In the genomic region with DNA sequence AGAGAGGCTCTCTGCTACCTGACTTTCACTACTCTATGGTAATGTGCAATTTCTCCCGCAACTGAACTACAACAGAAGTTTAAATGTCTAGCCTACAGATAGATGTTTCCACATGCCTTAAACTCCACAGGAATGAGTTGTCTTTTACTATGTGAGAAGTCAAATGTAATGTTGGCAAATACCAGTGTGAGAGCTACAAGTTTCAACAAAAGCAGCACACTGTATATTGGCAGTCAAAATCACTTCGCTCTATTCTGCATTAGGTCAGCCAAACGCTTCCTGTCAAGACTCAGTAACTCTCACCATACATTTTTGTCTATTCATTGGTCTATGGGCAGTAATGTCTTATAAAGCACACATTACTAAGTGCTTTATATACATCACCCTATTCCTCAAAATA, we compare ENCODE assay signal across 18 cellular contexts. TPM values are rescaled to one million over a fixed set of nuclear protein-coding genes. Genes with fewer than 3 reads are reported as not detected.
DNase-seq lines count a peak whose midpoint lies in the region; ATAC-seq, FAIRE-seq and TF ChIP-seq lines count a peak whose summit lies in the region.
"Had no signal": no experiment of that assay in that cellular context is flagged by ENCODE, and none has a peak within 500 bp of the region (broad histone marks: within the 10 kb centered on the region; RNA-seq: fewer than 3 reads in every experiment).

No MANE protein-coding gene starts in this region.

- peak overlapping the region; percentile 21 to 74 for H3K27ac Mint-ChIP-seq in effector memory CD8-positive, alpha-beta T cell

- intact Hi-C loops in colonic mucosa (cut with DNase I) = no loop called here
- intact Hi-C loops in left colon (cut with DNase I, micrococcal nuclease) = no loop called here

- peak; percentile 58 for DNase-seq in AG10803 (ENCODE audit: low read depth)
- DNase-seq in RWPE1 (ENCODE audit: low spot score) = peak; percentile 63
- no peak for DNase-seq in effector memory CD8-positive, alpha-beta T cell
- no peak for DNase-seq in keratinocyte (ENCODE audit: low read depth, low spot score)
- DNase-seq in NCI-H526 (lab: John Stamatoyannopoulos, UW) = no peak
- DNase-seq in SW 1271 (lab: John Stamatoyannopoulos, UW) = no peak
- no peak for DNase-seq in colonic mucosa
- no peak for DNase-seq in left colon
- DNase-seq: ACHN; activated effector memory CD4-positive, alpha-beta T cell treated with Interleukin-2 at 50 U/mL for 16 hours; GF-D8; NCI-H1694 treated with DMSO at 0.1 percent for 48 hours; psoas muscle; SJCRH30; stimulated activated CD4-positive, alpha-beta T cell treated with anti-CD3 and anti-CD28 coated beads, Interleukin-12 subunit alpha, Interleukin-12 subunit beta, amount 100 ng/mL, for 4 hours; stimulated activated naive CD4-positive, alpha-beta T cell; T1000 had no signal

- no peak for ATAC-seq in effector memory CD8-positive, alpha-beta T cell (replicated peaks)
- no peak for ATAC-seq in left colon
- ATAC-seq: natural killer cell treated with Interleukin-12 subunit alpha and Interleukin-12 subunit beta and Interleukin-15 and Interleukin-18, amount 100 ng/mL, for 72 hours; psoas muscle had no signal

- H3K4me3 Mint-ChIP-seq in effector memory CD8-positive, alpha-beta T cell = no peak overlapping the region
- H3K4me3 Mint-ChIP-seq: natural killer cell treated with Interleukin-12 subunit alpha and Interleukin-12 subunit beta and Interleukin-15 and Interleukin-18, amount 100 ng/mL, for 72 hours had no signal

- H3K27ac ChIP-seq in RWPE1 = no peak overlapping the region
- peak overlapping the region; percentile 82 for H3K27ac ChIP-seq in keratinocyte (ENCODE audit: control insufficient read depth, insufficient read depth, low read length)
- H3K27ac ChIP-seq in colonic mucosa = no peak overlapping the region
- H3K27ac ChIP-seq: psoas muscle, SJCRH30 had no signal

- peak; percentile 88 for FAIRE-seq in keratinocyte (lab: Jason Lieb, UNC)

- CTCF ChIA-PET in RWPE1 (lab: Yijun Ruan, JAX) = no interaction called here

- H3K36me3 ChIP-seq in keratinocyte (ENCODE audit: control insufficient read depth in 2 of 2, extremely low read depth in 1 of 2, insufficient read depth in 2 of 2, low read length in 2 of 2) = peaks cover 0 to 2% of the 10 kb centered on the region in 2 experiments
- H3K36me3 ChIP-seq in colonic mucosa = no peaks in the 10 kb centered on the region
- H3K36me3 ChIP-seq: SJCRH30 had no signal

- no peaks in the 10 kb centered on the region for H4K20me1 ChIP-seq in keratinocyte (ENCODE audit: control insufficient read depth, extremely low read depth, insufficient read depth, low read length)

- H3K4me1 ChIP-seq in keratinocyte (ENCODE audit: control insufficient read depth, extremely low read depth, insufficient read depth, low read length) (peaks cover 86% of the 10 kb centered on the region), colonic mucosa (peaks cover 3% of the 10 kb centered on the region)

- H3K27me3 ChIP-seq in keratinocyte (ENCODE audit: control insufficient read depth, extremely low read depth, insufficient read depth, low read length) (no peaks in the 10 kb centered on the region), colonic mucosa (no peaks in the 10 kb centered on the region)
- H3K27me3 ChIP-seq: SJCRH30 had no signal

- no peak for TF ChIP-seq CTCF in AG10803 (conservative IDR thresholded peaks at IDR 0.05; ENCODE audit: low read length)
- TF ChIP-seq CTCF in RWPE1 (conservative IDR thresholded peaks at IDR 0.05; ENCODE audit: low read depth) = no peak
- TF ChIP-seq CTCF in keratinocyte (optimal IDR thresholded peaks at IDR 0.05 in 1 of 3, IDR thresholded peaks at IDR 0.05 in 1 of 3, conservative IDR thresholded peaks at IDR 0.05 in 1 of 3; ENCODE audit: extremely low read depth in 1 of 3, insufficient read depth in 2 of 3, low read length in 3 of 3) = no peak
- no peak for TF ChIP-seq CTCF in colonic mucosa (IDR thresholded peaks at IDR 0.05)

- peaks cover 11 to 25% of the 10 kb centered on the region in 2 donors for H3K4me1 Mint-ChIP-seq in effector memory CD8-positive, alpha-beta T cell (ENCODE audit: low read depth in 2 of 2)

- H3K9ac ChIP-seq in keratinocyte (ENCODE audit: control insufficient read depth, extremely low read depth, insufficient read depth, low read length) (peak overlapping the region; percentile 41), colonic mucosa (ENCODE audit: low read depth in 2 of 2, low read length in 2 of 2) (no peak overlapping the region)

- POLR2A ChIA-PET in RWPE1 (lab: Yijun Ruan, JAX; ENCODE audit: low non-redundant PET) = interaction anchor here (0.9 kb wide), 1 partner anchor 41 kb away, joined by 3 read pairs; no protein-coding TSS in a partner anchor

- dilution Hi-C loops in keratinocyte (cut with MboI; ENCODE audit: extremely low pct_ligation_motif_present, low sequenced_read_pairs) = no loop called here

- H3K36me3 Mint-ChIP-seq in effector memory CD8-positive, alpha-beta T cell (ENCODE audit: insufficient read depth) = peaks cover 8% of the 10 kb centered on the region
- H3K36me3 Mint-ChIP-seq: natural killer cell treated with Interleukin-12 subunit alpha and Interleukin-12 subunit beta and Interleukin-15 and Interleukin-18, amount 100 ng/mL, for 72 hours had no signal

- H3K9me3 ChIP-seq in keratinocyte (ENCODE audit: control insufficient read depth, low read depth, low read length) (no peaks in the 10 kb centered on the region), colonic mucosa (no peaks in the 10 kb centered on the region)
- H3K9me3 ChIP-seq: psoas muscle, SJCRH30 had no signal

- H3K4me3 ChIP-seq in AG10803 (ENCODE audit: low read length) (no peak overlapping the region), keratinocyte (ENCODE audit: control insufficient read depth in 2 of 3, extremely low read depth in 1 of 3, insufficient read depth in 2 of 3, low read depth in 1 of 3, low read length in 3 of 3) (peak overlapping the region; percentile 12 to 58 (median 34)), colonic mucosa (no peak overlapping the region)
- H3K4me3 ChIP-seq: psoas muscle, SJCRH30 had no signal

- no peaks in the 10 kb centered on the region for H3K9me1 ChIP-seq in keratinocyte (ENCODE audit: control insufficient read depth, extremely low read depth, insufficient read depth, low read length)

- peak overlapping the region; percentile 87 for H3K4me2 ChIP-seq in keratinocyte (ENCODE audit: control insufficient read depth, extremely low read depth, insufficient read depth, low read depth, low read length)

- no peaks in the 10 kb centered on the region for H3K27me3 Mint-ChIP-seq in effector memory CD8-positive, alpha-beta T cell
- H3K27me3 Mint-ChIP-seq: natural killer cell treated with Interleukin-12 subunit alpha and Interleukin-12 subunit beta and Interleukin-15 and Interleukin-18, amount 100 ng/mL, for 72 hours had no signal

- H2AFZ ChIP-seq in keratinocyte (ENCODE audit: control insufficient read depth, low read length) = no peak overlapping the region

- no peaks in the 10 kb centered on the region for H3K9me3 Mint-ChIP-seq in effector memory CD8-positive, alpha-beta T cell
- H3K9me3 Mint-ChIP-seq: natural killer cell treated with Interleukin-12 subunit alpha and Interleukin-12 subunit beta and Interleukin-15 and Interleukin-18, amount 100 ng/mL, for 72 hours had no signal

- peaks cover 72% of the 10 kb centered on the region for H3K79me2 ChIP-seq in keratinocyte (ENCODE audit: control insufficient read depth, insufficient read depth, low read length)

RNA-seq across cellular contexts. Expression of gene LUZP1, which starts 41.9 kb away (rescaled TPM):
- polyA plus RNA-seq in keratinocyte = 46.1 to 52.8 TPM (median 52.5 TPM) in 3 replicates
- 102 TPM for polyA plus RNA-seq in keratinocyte (2011; ENCODE audit: low read depth)
- polyA plus RNA-seq in keratinocyte (2011; cell fraction: cytosol; rRNA removed) = 31.4 and 40.6 TPM in 2 replicates
- polyA plus RNA-seq in keratinocyte (2011; cell fraction: nucleus; rRNA removed) = 68.2 and 75.7 TPM in 2 replicates
- polyA plus RNA-seq in keratinocyte (2012; ENCODE audit: low replicate concordance) = 18.8 and 46.9 TPM in 2 replicates
- 65.4 to 110 TPM (median 99.0 TPM) in 3 replicates for polyA minus RNA-seq in keratinocyte
- 59.9 TPM for polyA minus RNA-seq in keratinocyte (2011; cell fraction: cytosol; rRNA and poly(A)+ RNA removed)
- 89.4 and 161 TPM in 2 replicates for polyA minus RNA-seq in keratinocyte (2011; cell fraction: nucleus; rRNA and poly(A)+ RNA removed)
- total RNA-seq in colonic mucosa (10 to 100 TPM; 42.4 to 50.4 TPM), left colon (10 to 100 TPM; 43.7 to 57.8 TPM)

Comparison
In these comparisons a context has a peak if more than half of its experiments do, and no peak if none do; other contexts are left out.
1. DNase-seq: peak in AG10803 (single experiment) and RWPE1 (single experiment); none in effector memory CD8-positive, alpha-beta T cell (0 of 3), keratinocyte (single experiment), NCI-H526 (0 of 2), SW 1271 (0 of 2), colonic mucosa (single experiment) and left colon (0 of 2).
2. H3K4me3 ChIP-seq: peak in keratinocyte (3 of 3); none in AG10803 (single experiment) and colonic mucosa (single experiment).